8 cellular contexts compared by ENCODE assay signal in the genomic region with DNA sequence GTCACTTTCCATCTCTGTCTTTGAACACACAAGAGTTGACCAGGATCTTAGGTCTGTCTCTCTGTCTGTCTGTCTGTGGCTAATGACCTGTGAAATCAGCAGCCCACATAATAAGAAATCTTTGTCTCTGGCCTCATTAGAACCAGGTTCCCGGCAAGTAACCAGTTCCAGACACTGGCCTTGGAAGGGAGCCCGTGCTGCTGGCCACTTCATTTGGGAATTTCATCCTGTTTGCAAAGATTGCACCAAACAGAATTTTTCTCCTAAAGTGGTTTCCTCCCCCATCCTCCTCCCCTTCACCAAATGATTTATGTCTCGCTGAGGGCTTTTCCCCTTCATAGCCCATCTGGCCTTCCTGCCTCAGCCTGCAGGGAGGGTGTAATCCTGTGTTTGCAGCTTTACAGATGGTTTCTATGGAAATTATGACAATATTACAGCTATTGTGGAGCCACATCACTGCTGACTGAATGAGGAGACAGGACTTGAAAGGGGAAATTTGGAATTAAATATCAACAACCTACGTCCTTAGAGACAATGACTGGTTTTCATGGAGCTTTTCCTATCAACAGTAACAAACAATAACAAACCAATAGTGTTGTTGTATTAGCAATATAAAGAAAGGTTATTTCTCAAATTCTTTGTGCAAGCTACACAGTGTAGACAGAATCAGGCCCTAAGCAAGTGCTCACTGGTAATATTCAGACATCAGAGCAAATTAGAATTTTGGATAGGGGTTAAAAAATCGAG. TPM values are rescaled to one million over a fixed set of nuclear protein-coding genes. Genes with fewer than 3 reads are reported as not detected.
DNase-seq lines count a peak whose midpoint lies in the region; ATAC-seq and TF ChIP-seq lines count a peak whose summit lies in the region.

No MANE protein-coding gene starts in this region.

- ATAC-seq in right cardiac atrium (peak; percentile 79 to 83), HG03565 (IDR thresholded peaks at IDR 0.05; ENCODE audit: unreplicated experiment) (no peak)

- TF ChIP-seq CTCF in spleen (IDR thresholded peaks at IDR 0.05 in 8 of 11, conservative IDR thresholded peaks at IDR 0.05 in 3 of 11) (peak in 1 of 11 experiments; percentile 7), PC-9 (conservative IDR thresholded peaks at IDR 0.05) (no peak)

- no peak for TF ChIP-seq POLR2A in spleen (IDR thresholded peaks at IDR 0.05)

- H3K79me2 ChIP-seq in PC-9 (ENCODE audit: low read depth), result no peaks in the 10 kb centered on the region

- H3K4me2 ChIP-seq in PC-9, result no peak overlapping the region

- CTCF ChIA-PET in PC-9 (lab: Charles Lee), result no interaction called here

- peak; percentile 92 for DNase-seq in LHCN-M2 (ENCODE audit: low read depth)
- peak; percentile 12 for DNase-seq in SK-N-MC (ENCODE audit: low read depth, low spot score)
- peak; percentile 79 to 90 (median 85) for DNase-seq in right cardiac atrium
- peak; percentile 75 for DNase-seq in spleen
- DNase-seq in PC-9, result no peak
- no peak for DNase-seq in activated naive CD4-positive, alpha-beta T cell (lab: John Stamatoyannopoulos, UW)
- DNase-seq in activated CD4-positive, CD25-positive, alpha-beta regulatory T cell (lab: John Stamatoyannopoulos, UW), result no peak

- H3K4me1 ChIP-seq in right cardiac atrium (ENCODE audit: control insufficient read depth, insufficient read depth, low read length), result peaks cover 2% of the 10 kb centered on the region
- H3K4me1 ChIP-seq in spleen, result peaks cover 10 to 65% (median 40%) of the 10 kb centered on the region in 6 donors
- no peaks in the 10 kb centered on the region for H3K4me1 ChIP-seq in PC-9 (replicated peaks; ENCODE audit: insufficient read depth)

- intact Hi-C loops in right cardiac atrium (cut with DNase I), result no loop called here
- intact Hi-C loops in spleen (cut with DNase I; ENCODE audit: low total_unique reads), result no loop called here
- intact Hi-C loops in PC-9 (cut with micrococcal nuclease; ENCODE audit: unreplicated experiment), result no loop called here

- 23% methylated on average over 5 of the region's 5 CpGs for WGBS in right cardiac atrium
- 8 to 15% (median 12%) methylated on average over 5 of the region's 5 CpGs for WGBS in spleen, 5 donors

- BruUV-seq in PC-9 (replicated peaks; lab: Mats Ljungman, UMichigan), result no TSS peak

- H3K36me3 ChIP-seq in SK-N-MC (ENCODE audit: insufficient read depth, low read length) (no peaks in the 10 kb centered on the region), spleen (no peaks in the 10 kb centered on the region), PC-9 (ENCODE audit: low read depth) (no peaks in the 10 kb centered on the region)

- H3K9me2 ChIP-seq in PC-9 (ENCODE audit: insufficient read depth), result no peaks in the 10 kb centered on the region; the same call in 1 of the 2 replicates

- H3K27ac ChIP-seq in SK-N-MC (peak overlapping the region; percentile 27; the same call in 1 of the 2 replicates), right cardiac atrium (ENCODE audit: low read length) (peak overlapping the region; percentile 88), spleen (peak overlapping the region in 7 of 8 donors; percentile 51 to 79 (median 73)), PC-9 (no peak overlapping the region)

- H3K4me3 ChIP-seq in SK-N-MC (peak overlapping the region; percentile 6; the same call in 1 of the 2 replicates), right cardiac atrium (ENCODE audit: low read length) (no peak overlapping the region), spleen (no peak overlapping the region), PC-9 (no peak overlapping the region)

- H3F3A ChIP-seq in PC-9 (ENCODE audit: insufficient read depth, low read depth), result no peaks in the 10 kb centered on the region

- no peak overlapping the region for H3K9ac ChIP-seq in SK-N-MC (ENCODE audit: insufficient read length)

- POLR2A ChIA-PET in PC-9 (lab: Charles Lee; ENCODE audit: unreplicated experiment), result no interaction called here

- H2AFZ ChIP-seq in PC-9, result no peak overlapping the region

- no peaks in the 10 kb centered on the region for H4K20me1 ChIP-seq in PC-9 (ENCODE audit: insufficient read depth)

- H3K9me3 ChIP-seq in SK-N-MC (ENCODE audit: low read depth, low read length) (no peaks in the 10 kb centered on the region), right cardiac atrium (ENCODE audit: control insufficient read depth, low read length) (no peaks in the 10 kb centered on the region), spleen (no peaks in the 10 kb centered on the region), PC-9 (ENCODE audit: insufficient read depth, low read depth) (no peaks in the 10 kb centered on the region)

- H3K27me3 ChIP-seq in right cardiac atrium (ENCODE audit: control insufficient read depth, insufficient read depth) (no peaks in the 10 kb centered on the region), spleen (replicated peaks in 1 of 7) (no peaks in the 10 kb centered on the region), PC-9 (ENCODE audit: insufficient read depth, low read depth) (peaks cover 10% of the 10 kb centered on the region; the same call in 1 of the 2 replicates)

RNA-seq across cellular contexts. Expression of gene DPYSL3, which starts 25.7 kb away (rescaled TPM):
- total RNA-seq in LHCN-M2 (2014; rRNA removed) (55.9 and 66.9 TPM in 2 replicates), right cardiac atrium (10 to 100 TPM; 40.9 to 95.1 (median 54.3) TPM), spleen (10 to 100 TPM; 38.4 to 58.2 (median 46.7) TPM), PC-9 (2021) (0.40 and 1.3 TPM in 2 replicates)
- 37.9 TPM for polyA plus RNA-seq in LHCN-M2 (2012)
- polyA plus RNA-seq in right cardiac atrium (23.2 TPM), spleen (10 to 100 TPM in 2 of 3 donors, 1 to 10 TPM in 1; 10.0 to 20.5 (median 15.9) TPM)

Comparison
In these comparisons a context has a peak if more than half of its experiments do, and no peak if none do; other contexts are left out.
1. DNase-seq: peak in LHCN-M2 (single experiment), SK-N-MC (single experiment), right cardiac atrium (3 of 3) and spleen (single experiment); none in PC-9 (0 of 2), activated naive CD4-positive, alpha-beta T cell (0 of 4) and activated CD4-positive, CD25-positive, alpha-beta regulatory T cell (0 of 4).
2. RNA of gene DPYSL3, which starts 25.7 kb away (total RNA-seq): 40.9 to 95.1 TPM in right cardiac atrium, 55.9 to 66.9 TPM in LHCN-M2 and 38.4 to 58.2 TPM in spleen; 0.40 to 1.3 TPM in PC-9; every median in the first group is over 10 times any median in the second.